1 cellular context compared by ENCODE assay signal in the genomic region with DNA sequence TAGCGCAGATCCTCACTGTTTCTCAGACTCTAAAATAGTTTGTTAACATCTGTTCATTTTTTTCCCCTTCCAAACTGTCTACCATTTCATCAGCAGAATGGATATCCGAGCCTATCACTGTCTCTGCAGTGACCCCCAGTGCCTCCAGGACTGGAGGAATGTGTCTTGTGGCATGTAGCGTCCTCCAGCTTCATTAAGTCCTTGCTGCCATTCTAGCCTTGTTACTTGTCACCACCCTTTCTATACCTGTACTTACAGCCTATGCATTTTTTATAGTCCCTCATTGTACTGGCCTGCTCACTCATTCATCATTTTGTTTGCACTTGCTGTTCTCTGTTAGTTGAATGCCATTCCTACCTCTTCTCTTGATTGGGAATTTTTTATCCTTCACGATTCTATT.
TF ChIP-seq lines count a peak whose summit lies in the region.

No MANE protein-coding gene starts in this region.

TF ChIP-seq in GM23338, 12 proteins besides CTCF, POLR2A, EP300 and RAD21 (continued from another document):
- TF ChIP-seq, protein P1, sequence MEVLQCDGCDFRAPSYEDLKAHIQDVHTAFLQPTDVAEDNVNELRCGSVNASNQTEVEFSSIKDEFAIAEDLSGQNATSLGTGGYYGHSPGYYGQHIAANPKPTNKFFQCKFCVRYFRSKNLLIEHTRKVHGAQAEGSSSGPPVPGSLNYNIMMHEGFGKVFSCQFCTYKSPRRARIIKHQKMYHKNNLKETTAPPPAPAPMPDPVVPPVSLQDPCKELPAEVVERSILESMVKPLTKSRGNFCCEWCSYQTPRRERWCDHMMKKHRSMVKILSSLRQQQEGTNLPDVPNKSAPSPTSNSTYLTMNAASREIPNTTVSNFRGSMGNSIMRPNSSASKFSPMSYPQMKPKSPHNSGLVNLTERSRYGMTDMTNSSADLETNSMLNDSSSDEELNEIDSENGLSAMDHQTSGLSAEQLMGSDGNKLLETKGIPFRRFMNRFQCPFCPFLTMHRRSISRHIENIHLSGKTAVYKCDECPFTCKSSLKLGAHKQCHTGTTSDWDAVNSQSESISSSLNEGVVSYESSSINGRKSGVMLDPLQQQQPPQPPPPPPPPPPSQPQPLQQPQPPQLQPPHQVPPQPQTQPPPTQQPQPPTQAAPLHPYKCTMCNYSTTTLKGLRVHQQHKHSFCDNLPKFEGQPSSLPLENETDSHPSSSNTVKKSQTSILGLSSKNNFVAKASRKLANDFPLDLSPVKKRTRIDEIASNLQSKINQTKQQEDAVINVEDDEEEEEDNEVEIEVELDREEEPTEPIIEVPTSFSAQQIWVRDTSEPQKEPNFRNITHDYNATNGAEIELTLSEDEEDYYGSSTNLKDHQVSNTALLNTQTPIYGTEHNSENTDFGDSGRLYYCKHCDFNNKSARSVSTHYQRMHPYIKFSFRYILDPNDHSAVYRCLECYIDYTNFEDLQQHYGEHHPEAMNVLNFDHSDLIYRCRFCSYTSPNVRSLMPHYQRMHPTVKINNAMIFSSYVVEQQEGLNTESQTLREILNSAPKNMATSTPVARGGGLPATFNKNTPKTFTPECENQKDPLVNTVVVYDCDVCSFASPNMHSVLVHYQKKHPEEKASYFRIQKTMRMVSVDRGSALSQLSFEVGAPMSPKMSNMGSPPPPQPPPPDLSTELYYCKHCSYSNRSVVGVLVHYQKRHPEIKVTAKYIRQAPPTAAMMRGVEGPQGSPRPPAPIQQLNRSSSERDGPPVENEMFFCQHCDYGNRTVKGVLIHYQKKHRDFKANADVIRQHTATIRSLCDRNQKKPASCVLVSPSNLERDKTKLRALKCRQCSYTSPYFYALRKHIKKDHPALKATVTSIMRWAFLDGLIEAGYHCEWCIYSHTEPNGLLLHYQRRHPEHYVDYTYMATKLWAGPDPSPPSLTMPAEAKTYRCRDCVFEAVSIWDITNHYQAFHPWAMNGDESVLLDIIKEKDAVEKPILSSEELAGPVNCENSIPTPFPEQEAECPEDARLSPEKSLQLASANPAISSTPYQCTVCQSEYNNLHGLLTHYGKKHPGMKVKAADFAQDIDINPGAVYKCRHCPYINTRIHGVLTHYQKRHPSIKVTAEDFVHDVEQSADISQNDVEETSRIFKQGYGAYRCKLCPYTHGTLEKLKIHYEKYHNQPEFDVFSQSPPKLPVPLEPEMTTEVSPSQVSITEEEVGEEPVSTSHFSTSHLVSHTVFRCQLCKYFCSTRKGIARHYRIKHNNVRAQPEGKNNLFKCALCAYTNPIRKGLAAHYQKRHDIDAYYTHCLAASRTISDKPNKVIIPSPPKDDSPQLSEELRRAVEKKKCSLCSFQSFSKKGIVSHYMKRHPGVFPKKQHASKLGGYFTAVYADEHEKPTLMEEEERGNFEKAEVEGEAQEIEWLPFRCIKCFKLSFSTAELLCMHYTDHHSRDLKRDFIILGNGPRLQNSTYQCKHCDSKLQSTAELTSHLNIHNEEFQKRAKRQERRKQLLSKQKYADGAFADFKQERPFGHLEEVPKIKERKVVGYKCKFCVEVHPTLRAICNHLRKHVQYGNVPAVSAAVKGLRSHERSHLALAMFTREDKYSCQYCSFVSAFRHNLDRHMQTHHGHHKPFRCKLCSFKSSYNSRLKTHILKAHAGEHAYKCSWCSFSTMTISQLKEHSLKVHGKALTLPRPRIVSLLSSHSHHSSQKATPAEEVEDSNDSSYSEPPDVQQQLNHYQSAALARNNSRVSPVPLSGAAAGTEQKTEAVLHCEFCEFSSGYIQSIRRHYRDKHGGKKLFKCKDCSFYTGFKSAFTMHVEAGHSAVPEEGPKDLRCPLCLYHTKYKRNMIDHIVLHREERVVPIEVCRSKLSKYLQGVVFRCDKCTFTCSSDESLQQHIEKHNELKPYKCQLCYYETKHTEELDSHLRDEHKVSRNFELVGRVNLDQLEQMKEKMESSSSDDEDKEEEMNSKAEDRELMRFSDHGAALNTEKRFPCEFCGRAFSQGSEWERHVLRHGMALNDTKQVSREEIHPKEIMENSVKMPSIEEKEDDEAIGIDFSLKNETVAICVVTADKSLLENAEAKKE (CRISPR knock-in tag; IDR thresholded peaks at IDR 0.05): no peak
- no peak for TF ChIP-seq STAT1 (IDR thresholded peaks at IDR 0.05; ENCODE audit: unreplicated experiment)
- TF ChIP-seq ZNF114 (CRISPR knock-in tag; IDR thresholded peaks at IDR 0.05): no peak
- no peak for TF ChIP-seq CREB1 (CRISPR knock-in tag; IDR thresholded peaks at IDR 0.05; ENCODE audit: low read depth)
- TF ChIP-seq, protein P2, sequence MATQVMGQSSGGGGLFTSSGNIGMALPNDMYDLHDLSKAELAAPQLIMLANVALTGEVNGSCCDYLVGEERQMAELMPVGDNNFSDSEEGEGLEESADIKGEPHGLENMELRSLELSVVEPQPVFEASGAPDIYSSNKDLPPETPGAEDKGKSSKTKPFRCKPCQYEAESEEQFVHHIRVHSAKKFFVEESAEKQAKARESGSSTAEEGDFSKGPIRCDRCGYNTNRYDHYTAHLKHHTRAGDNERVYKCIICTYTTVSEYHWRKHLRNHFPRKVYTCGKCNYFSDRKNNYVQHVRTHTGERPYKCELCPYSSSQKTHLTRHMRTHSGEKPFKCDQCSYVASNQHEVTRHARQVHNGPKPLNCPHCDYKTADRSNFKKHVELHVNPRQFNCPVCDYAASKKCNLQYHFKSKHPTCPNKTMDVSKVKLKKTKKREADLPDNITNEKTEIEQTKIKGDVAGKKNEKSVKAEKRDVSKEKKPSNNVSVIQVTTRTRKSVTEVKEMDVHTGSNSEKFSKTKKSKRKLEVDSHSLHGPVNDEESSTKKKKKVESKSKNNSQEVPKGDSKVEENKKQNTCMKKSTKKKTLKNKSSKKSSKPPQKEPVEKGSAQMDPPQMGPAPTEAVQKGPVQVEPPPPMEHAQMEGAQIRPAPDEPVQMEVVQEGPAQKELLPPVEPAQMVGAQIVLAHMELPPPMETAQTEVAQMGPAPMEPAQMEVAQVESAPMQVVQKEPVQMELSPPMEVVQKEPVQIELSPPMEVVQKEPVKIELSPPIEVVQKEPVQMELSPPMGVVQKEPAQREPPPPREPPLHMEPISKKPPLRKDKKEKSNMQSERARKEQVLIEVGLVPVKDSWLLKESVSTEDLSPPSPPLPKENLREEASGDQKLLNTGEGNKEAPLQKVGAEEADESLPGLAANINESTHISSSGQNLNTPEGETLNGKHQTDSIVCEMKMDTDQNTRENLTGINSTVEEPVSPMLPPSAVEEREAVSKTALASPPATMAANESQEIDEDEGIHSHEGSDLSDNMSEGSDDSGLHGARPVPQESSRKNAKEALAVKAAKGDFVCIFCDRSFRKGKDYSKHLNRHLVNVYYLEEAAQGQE (IDR thresholded peaks at IDR 0.05; ENCODE audit: unreplicated experiment): no peak
